Comparison of ENCODE assay signal across 8 cellular contexts in genomic region chr9:128881884-128882676, GRCh38. TPM values are rescaled to one million over a fixed set of nuclear protein-coding genes. Genes with fewer than 3 reads are reported as not detected.
DNase-seq lines count a peak whose midpoint lies in the region; ATAC-seq, FAIRE-seq and TF ChIP-seq lines count a peak whose summit lies in the region.

TSS of gene KYAT1 (minus strand) at chr9:128881950. CDS start at chr9:128845405, 36,545 bp downstream.
TSS of gene LRRC8A (plus strand) at chr9:128882133. CDS start at chr9:128907165, 25,032 bp downstream.

- H4K20me1 ChIP-seq in HepG2 (ENCODE audit: insufficient read depth, low read length) = 0 out of 2 replicates have a peak, but pooled peaks cover 3% of the 10 kb centered on the region

- H3K27me3 Mint-ChIP-seq in CD4-positive, alpha-beta T cell = no peaks in the 10 kb centered on the region

- TF ChIP-seq POLR2A in HepG2 (IDR thresholded peaks at IDR 0.05; ENCODE audit: insufficient read depth in 1 of 2, low read depth in 2 of 2, low read length in 2 of 2) = peak; percentile 52 to 67

- peak within 1 kb of the TSS; percentile 90 for H3K27ac Mint-ChIP-seq in CD4-positive, alpha-beta T cell

- peaks cover 77% of the 10 kb centered on the region for H3K79me2 ChIP-seq in HepG2 (ENCODE audit: insufficient read depth, low read length)

- peak within 1 kb of the TSS; percentile 88 to 96 (median 94) for H3K4me3 ChIP-seq in HepG2 (replicated peaks in 1 of 3; ENCODE audit: insufficient read depth in 1 of 3, low read depth in 2 of 3, low read length in 3 of 3)

- peak within 1 kb of the TSS; percentile 77 for H3K27ac ChIP-seq in CD4-positive, alpha-beta T cell (ENCODE audit: low read depth, low read length)
- H3K27ac ChIP-seq in HepG2 (ENCODE audit: extremely low read length, insufficient read depth, low read length) = peak within 1 kb of the TSS; percentile 93

- H3K4me1 ChIP-seq in HepG2 (ENCODE audit: insufficient read depth, low read length) = peaks cover 57% of the 10 kb centered on the region

- no peak for TF ChIP-seq CTCF in CD4-positive, alpha-beta T cell (IDR thresholded peaks at IDR 0.05)
- TF ChIP-seq CTCF in HepG2 (CRISPR knock-in tag; IDR thresholded peaks at IDR 0.05) = peak; percentile 36

- peaks cover 48% of the 10 kb centered on the region for H3K36me3 Mint-ChIP-seq in CD4-positive, alpha-beta T cell (ENCODE audit: low read depth)

- FAIRE-seq in HepG2 (lab: Jason Lieb, UNC) = peak; percentile 46

- no peaks in the 10 kb centered on the region for H3K27me3 ChIP-seq in CD4-positive, alpha-beta T cell (ENCODE audit: control insufficient read depth, insufficient read depth, low read length)
- H3K27me3 ChIP-seq in HepG2 (ENCODE audit: control insufficient read depth in 1 of 2, insufficient read depth in 2 of 2, low read length in 2 of 2) = no peaks in the 10 kb centered on the region; a peak in 1 of 5 replicates

- in situ Hi-C loops in HepG2 (cut with HindIII; ENCODE audit: extremely low pct_ligation_motif_present, low pct_unique_long_range_greater_than_20kb) = loop anchor here (5.0 kb wide), 1 partner anchor 40 kb away; the partner anchor contains the start of gene PHYHD1

- TF ChIP-seq RAD21 in HepG2 (CRISPR knock-in tag; IDR thresholded peaks at IDR 0.05) = peak; percentile 57

- peaks cover 76% of the 10 kb centered on the region for H3K4me1 Mint-ChIP-seq in CD4-positive, alpha-beta T cell (ENCODE audit: low read depth)

- CTCF ChIA-PET in CD4-positive, alpha-beta T cell (lab: Charles Lee) = interaction anchor here (0.7 to 1.7 kb wide), 5 partner anchors 18 to 184 kb away, joined by 3 to 5 read pairs (median 4); partner anchors contain the start of gene ENDOG
- CTCF ChIA-PET in HepG2 (lab: Yijun Ruan, JAX; ENCODE audit: low intra/inter-chr PET ratio, low total read pairs) = interaction anchor here (0.8 to 1.2 kb wide), 3 partner anchors 18 to 46 kb away, joined by 3 read pairs; no protein-coding TSS in a partner anchor

- H3K4me2 ChIP-seq in HepG2 (ENCODE audit: low read depth, low read length) = peak within 1 kb of the TSS; percentile 94

- POLR2A ChIA-PET in CD4-positive, alpha-beta T cell (lab: Charles Lee) = interaction anchor here (0.5 to 2.5 kb wide), 8 partner anchors 13 to 71 kb away, joined by 3 to 35 read pairs (median 5); partner anchors contain the start of genes ENDOG and SPOUT1
- POLR2A ChIA-PET in HepG2 (lab: Yijun Ruan, JAX) = interaction anchor here (0.8 to 2.9 kb wide), 8 partner anchors 30 to 121 kb away, joined by 3 to 25 read pairs (median 4); partner anchors contain the start of genes ENDOG and PHYHD1

- no peaks in the 10 kb centered on the region for H3K9me3 Mint-ChIP-seq in CD4-positive, alpha-beta T cell

- H3K9ac ChIP-seq in HepG2 (ENCODE audit: insufficient read depth, low read depth, low read length) = peak within 1 kb of the TSS; percentile 93

- no peak within 1 kb of the TSS for H2AFZ ChIP-seq in HepG2 (ENCODE audit: low read length)

- intact Hi-C loops in CD4-positive, alpha-beta T cell (cut with DNase I, micrococcal nuclease) = loop anchor here (1.0 to 5.0 kb wide), 11 partner anchors 19 to 1700 kb away; partner anchors contain the start of genes ENDOG (in 2 of the 2), DOLK (in 1 of the 2), LRSAM1 (in 1 of the 2) and MIGA2 (in 1 of the 2)
- intact Hi-C loops in HepG2 (cut with micrococcal nuclease; ENCODE audit: unreplicated experiment) = loop anchor here (1.0 kb wide), 1 partner anchor 46 kb away; no protein-coding TSS in a partner anchor

- peaks cover 1 to 23% of the 10 kb centered on the region in 2 experiments; a peak in 4 of 5 replicates for H3K36me3 ChIP-seq in HepG2 (replicated peaks in 1 of 2; ENCODE audit: control insufficient read depth in 1 of 2, insufficient read depth in 2 of 2, low read length in 2 of 2)

- 6% methylated on average over 8 of the region's 70 CpGs for WGBS in HepG2 (ENCODE audit: low lambda C conversion rate)

- TF ChIP-seq EP300 in HepG2 (IDR thresholded peaks at IDR 0.05; ENCODE audit: low read depth in 2 of 2, low read length in 2 of 2) (no peak), HepG2 (CRISPR knock-in tag; IDR thresholded peaks at IDR 0.05; ENCODE audit: borderline replicate concordance) (no peak)

- peak; percentile 95 to 99 (median 98) for DNase-seq in CD4-positive, alpha-beta T cell
- DNase-seq in NCI-H82 (lab: John Stamatoyannopoulos, UW) = peak; percentile 97
- DNase-seq in activated CD4-positive, alpha-beta T cell treated with anti-CD3 and anti-CD28 coated beads, Interleukin-2, amount 50 U/mL, for 48 hours = peak; percentile 99
- peak; percentile 97 for DNase-seq in dermis blood vessel endothelial cell
- peak; percentile 92 for DNase-seq in HepG2 (ENCODE audit: low spot score)
- DNase-seq in stimulated activated CD4-positive, alpha-beta T cell treated with anti-CD3 and anti-CD28 coated beads, Interleukin-2, amount 100 ng/mL, for 48 hours = peak; percentile 98 to 99

- peak; percentile 93 for ATAC-seq in CD4-positive, alpha-beta T cell (ENCODE audit: poor library complexity)
- ATAC-seq in GM19452 (IDR thresholded peaks at IDR 0.05; ENCODE audit: unreplicated experiment) (peak; percentile 93), HG03575 (IDR thresholded peaks at IDR 0.05; ENCODE audit: extremely low read depth, insufficient number of reproducible peaks, low FRiP score, unreplicated experiment) (peak; percentile 45), HepG2 (peak; percentile 83)

- TSS peak; percentile 54 for BruUV-seq in HepG2 (replicated peaks; lab: Mats Ljungman, UMichigan)

- no peaks in the 10 kb centered on the region for H3K9me3 ChIP-seq in CD4-positive, alpha-beta T cell (ENCODE audit: control insufficient read depth, low read length)
- no peaks in the 10 kb centered on the region for H3K9me3 ChIP-seq in HepG2 (ENCODE audit: low read length)

- peak within 1 kb of the TSS; percentile 98 for H3K4me3 Mint-ChIP-seq in CD4-positive, alpha-beta T cell

TF ChIP-seq in HepG2, 621 proteins besides CTCF, POLR2A, EP300 and RAD21 (continues in another document):
- TF ChIP-seq CEBPB (IDR thresholded peaks at IDR 0.05; ENCODE audit: borderline replicate concordance, low read depth, low read length) (no peak), RXRA (CRISPR knock-in tag; IDR thresholded peaks at IDR 0.05) (no peak), ZMYM4 (CRISPR knock-in tag; IDR thresholded peaks at IDR 0.05) (peak; percentile 65; the same call in 1 of the 2 replicates)

RNA-seq across cellular contexts. Expression of gene KYAT1, which starts in this region (rescaled TPM):
- total RNA-seq in CD4-positive, alpha-beta T cell = 1 to 10 TPM; 2.8 to 4.7 TPM
- total RNA-seq in dermis blood vessel endothelial cell (5.3 and 9.7 TPM in 2 replicates), HepG2 (2016; rRNA removed; fragmentation: Illumina TruSeq; extraction: Trizol) (5.6 and 9.2 TPM in 2 replicates)
- 2.0 and 2.8 TPM in 2 replicates for total RNA-seq in HepG2 (2016; cell fraction: cytosol; rRNA removed; fragmentation: Illumina TruSeq; extraction: Trizol; ENCODE audit: low read depth)
- 6.1 and 10.3 TPM in 2 replicates for total RNA-seq in HepG2 (2016; cell fraction: insoluble cytoplasmic fraction; rRNA removed; fragmentation: Illumina TruSeq; extraction: Trizol)
- total RNA-seq in HepG2 (2016; cell fraction: membrane; rRNA removed; fragmentation: Illumina TruSeq; extraction: Trizol) = 3.5 and 4.0 TPM in 2 replicates
- 13.5 and 14.4 TPM in 2 replicates for total RNA-seq in HepG2 (2016; cell fraction: nucleus; rRNA removed; fragmentation: Illumina TruSeq; extraction: Trizol)
- 46.5 and 58.4 TPM in 2 replicates for polyA plus RNA-seq in HepG2 (2011; rRNA removed)
- 22.3 and 28.7 TPM in 2 replicates for polyA plus RNA-seq in HepG2 (2011; cell fraction: cytosol; rRNA removed)
- polyA plus RNA-seq in HepG2 (2011; cell fraction: nucleus; rRNA removed) = 274 and 317 TPM in 2 replicates
- 22.3 and 32.9 TPM in 2 replicates for polyA plus RNA-seq in HepG2 (2012)
- 1.4 and 1.9 TPM in 2 replicates for polyA plus RNA-seq in HepG2 (2016; cell fraction: cytosol; fragmentation: Illumina TruSeq; extraction: Trizol; ENCODE audit: low read depth)
- 4.9 and 6.1 TPM in 2 replicates for polyA plus RNA-seq in HepG2 (2016; cell fraction: insoluble cytoplasmic fraction; fragmentation: Illumina TruSeq; extraction: Trizol; ENCODE audit: low read depth)
- 1.7 and 2.4 TPM in 2 replicates for polyA plus RNA-seq in HepG2 (2016; cell fraction: membrane; fragmentation: Illumina TruSeq; extraction: Trizol; ENCODE audit: low read depth)
- polyA plus RNA-seq in HepG2 (2016; cell fraction: nucleus; fragmentation: Illumina TruSeq; extraction: Trizol; ENCODE audit: insufficient read depth, low read depth) = 34.5 and 36.6 TPM in 2 replicates
- polyA minus RNA-seq in HepG2 (2011; rRNA and poly(A)+ RNA removed; ENCODE audit: low replicate concordance) = 38.2 and 47.2 TPM in 2 replicates
- 9.3 and 15.4 TPM in 2 replicates for polyA minus RNA-seq in HepG2 (2011; cell fraction: cytosol; rRNA and poly(A)+ RNA removed)
- 48.0 and 50.7 TPM in 2 replicates for polyA minus RNA-seq in HepG2 (2011; cell fraction: nucleus; rRNA and poly(A)+ RNA removed)

RNA-seq across cellular contexts. Expression of gene LRRC8A, which starts in this region (rescaled TPM):
- total RNA-seq in CD4-positive, alpha-beta T cell = 10 to 100 TPM; 35.0 to 35.8 TPM
- total RNA-seq in dermis blood vessel endothelial cell (102 and 154 TPM in 2 replicates), HepG2 (2016; rRNA removed; fragmentation: Illumina TruSeq; extraction: Trizol) (10.0 and 16.1 TPM in 2 replicates)
- total RNA-seq in HepG2 (2016; cell fraction: cytosol; rRNA removed; fragmentation: Illumina TruSeq; extraction: Trizol; ENCODE audit: low read depth) = 3.1 and 3.7 TPM in 2 replicates
- total RNA-seq in HepG2 (2016; cell fraction: insoluble cytoplasmic fraction; rRNA removed; fragmentation: Illumina TruSeq; extraction: Trizol) = 8.4 and 15.9 TPM in 2 replicates
- 12.4 and 13.1 TPM in 2 replicates for total RNA-seq in HepG2 (2016; cell fraction: membrane; rRNA removed; fragmentation: Illumina TruSeq; extraction: Trizol)
- 13.9 and 14.0 TPM in 2 replicates for total RNA-seq in HepG2 (2016; cell fraction: nucleus; rRNA removed; fragmentation: Illumina TruSeq; extraction: Trizol)
- polyA plus RNA-seq in HepG2 (2011; rRNA removed) = 40.6 and 44.8 TPM in 2 replicates
- 38.4 and 46.2 TPM in 2 replicates for polyA plus RNA-seq in HepG2 (2011; cell fraction: cytosol; rRNA removed)
- polyA plus RNA-seq in HepG2 (2011; cell fraction: nucleus; rRNA removed) = 29.0 and 30.1 TPM in 2 replicates
- 15.7 and 19.9 TPM in 2 replicates for polyA plus RNA-seq in HepG2 (2012)
- 2.4 and 2.7 TPM in 2 replicates for polyA plus RNA-seq in HepG2 (2016; cell fraction: cytosol; fragmentation: Illumina TruSeq; extraction: Trizol; ENCODE audit: low read depth)
- 9.1 and 10.7 TPM in 2 replicates for polyA plus RNA-seq in HepG2 (2016; cell fraction: insoluble cytoplasmic fraction; fragmentation: Illumina TruSeq; extraction: Trizol; ENCODE audit: low read depth)
- 9.0 and 9.9 TPM in 2 replicates for polyA plus RNA-seq in HepG2 (2016; cell fraction: membrane; fragmentation: Illumina TruSeq; extraction: Trizol; ENCODE audit: low read depth)
- 19.9 and 20.5 TPM in 2 replicates for polyA plus RNA-seq in HepG2 (2016; cell fraction: nucleus; fragmentation: Illumina TruSeq; extraction: Trizol; ENCODE audit: insufficient read depth, low read depth)
- 77.3 and 88.9 TPM in 2 replicates for polyA minus RNA-seq in HepG2 (2011; rRNA and poly(A)+ RNA removed; ENCODE audit: low replicate concordance)
- 24.8 and 26.8 TPM in 2 replicates for polyA minus RNA-seq in HepG2 (2011; cell fraction: cytosol; rRNA and poly(A)+ RNA removed)
- 14.4 TPM in 2 replicates for polyA minus RNA-seq in HepG2 (2011; cell fraction: nucleus; rRNA and poly(A)+ RNA removed)

Comparison
In these comparisons a context has a peak if more than half of its experiments do, and no peak if none do; other contexts are left out.
1. Peak in every context shown above with its lines: DNase-seq, ATAC-seq, H3K4me3 ChIP-seq and H3K27ac ChIP-seq.